In the genomic region with DNA sequence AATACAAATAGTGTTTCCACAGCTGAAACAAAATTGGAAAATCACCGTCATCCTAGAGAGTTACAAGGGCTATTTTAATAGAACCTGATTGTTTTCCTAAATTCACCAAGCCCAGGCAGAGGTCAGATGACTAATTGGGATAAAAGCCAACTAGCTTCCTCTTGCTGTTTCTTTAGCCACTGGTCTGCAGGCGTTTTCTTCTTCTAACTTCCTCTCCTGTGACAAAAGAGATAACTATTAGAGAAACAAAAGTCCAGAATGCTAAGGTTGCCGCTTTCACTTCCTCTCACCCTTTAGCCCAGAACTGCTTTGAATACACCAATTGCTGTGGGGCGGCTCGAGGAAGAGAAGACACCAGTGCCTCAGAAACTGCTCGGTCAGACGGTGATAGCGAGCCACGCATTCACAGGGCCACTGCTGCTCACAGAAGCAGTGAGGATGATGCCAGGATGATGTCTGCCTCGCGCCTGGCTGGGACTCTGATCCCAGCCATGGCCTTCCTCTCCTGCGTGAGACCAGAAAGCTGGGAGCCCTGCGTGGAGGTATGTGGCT, we compare ENCODE assay signal across 7 cellular contexts. TPM values are rescaled to one million over a fixed set of nuclear protein-coding genes. Genes with fewer than 3 reads are reported as not detected.
DNase-seq lines count a peak whose midpoint lies in the region; ATAC-seq, FAIRE-seq and TF ChIP-seq lines count a peak whose summit lies in the region.

Gene TLR4, plus strand, starts transcription at position 380 of the 552 bp plus-strand sequence. Its CDS starts 70 bp downstream, at position 450.

- H3K79me2 ChIP-seq in OCI-LY7 (ENCODE audit: insufficient read depth, low read depth, low read length), result peaks cover 16% of the 10 kb centered on the region; the same call in 1 of the 2 replicates
- H3K79me2 ChIP-seq in H1 (ENCODE audit: control insufficient read depth in 1 of 2, insufficient read depth in 2 of 2, low read length in 2 of 2), result no peaks in the 10 kb centered on the region

- no peak within 1 kb of the TSS for H2AK5ac ChIP-seq in H1 (ENCODE audit: low read depth, low read length)

- H2BK120ac ChIP-seq in H1 (replicated peaks; ENCODE audit: low read depth, low read length), result no peak within 1 kb of the TSS

- no peak for FAIRE-seq in H1 (lab: Jason Lieb, UNC)

- no peak for TF ChIP-seq RAD21 in H1 (IDR thresholded peaks at IDR 0.05 in 1 of 2, conservative IDR thresholded peaks at IDR 0.05 in 1 of 2; ENCODE audit: low read depth in 2 of 2, low read length in 2 of 2)

- H2BK15ac ChIP-seq in H1 (ENCODE audit: low read length), result no peak within 1 kb of the TSS

- POLR2A ChIA-PET in OCI-LY7 (lab: Charles Lee) (interaction anchor here (0.7 to 3.8 kb wide), 8 partner anchors 9 to 765 kb away, joined by 3 to 16 read pairs (median 4); no protein-coding TSS in a partner anchor), H1 (lab: Charles Lee; ENCODE audit: partially characterized antibody) (no interaction called here)

- TF ChIP-seq CTCF in OCI-LY7 (conservative IDR thresholded peaks at IDR 0.05; ENCODE audit: low read length) (no peak), H1 (IDR thresholded peaks at IDR 0.05; ENCODE audit: control extremely low read depth in 1 of 3, insufficient read depth in 1 of 3, low read depth in 1 of 3, low read length in 3 of 3) (no peak), transverse colon (IDR thresholded peaks at IDR 0.05) (no peak), WERI-Rb-1 (IDR thresholded peaks at IDR 0.05; ENCODE audit: low read depth, low read length) (no peak)

- H3K9me3 ChIP-seq in OCI-LY7 (ENCODE audit: low read length), result peaks cover 10% of the 10 kb centered on the region; the same call in 1 of the 2 replicates
- no peaks in the 10 kb centered on the region for H3K9me3 ChIP-seq in H1 (ENCODE audit: insufficient read depth in 2 of 2, low read depth in 1 of 2, low read length in 1 of 2)
- no peaks in the 10 kb centered on the region for H3K9me3 ChIP-seq in mononuclear cell (ENCODE audit: low read depth, low read length)
- no peaks in the 10 kb centered on the region for H3K9me3 ChIP-seq in transverse colon
- no peaks in the 10 kb centered on the region for H3K9me3 ChIP-seq in WERI-Rb-1 (ENCODE audit: severe bottlenecking)

- peaks cover 6% of the 10 kb centered on the region for H3K36me3 ChIP-seq in OCI-LY7 (ENCODE audit: insufficient read depth, low read length)
- H3K36me3 ChIP-seq in H1 (ENCODE audit: control insufficient read depth in 2 of 4, insufficient read depth in 4 of 4, low read length in 3 of 4), result no peaks in the 10 kb centered on the region
- no peaks in the 10 kb centered on the region for H3K36me3 ChIP-seq in transverse colon
- no peaks in the 10 kb centered on the region for H3K36me3 ChIP-seq in WERI-Rb-1

- H3K4me3 ChIP-seq in OCI-LY7 (ENCODE audit: low read depth, low read length, poor library complexity, severe bottlenecking) (peak within 1 kb of the TSS; percentile 74), H1 (ENCODE audit: extremely low read depth in 1 of 4, insufficient read depth in 2 of 4, low read depth in 3 of 4, low read length in 4 of 4) (no peak within 1 kb of the TSS), mononuclear cell (ENCODE audit: low read length) (peak within 1 kb of the TSS; percentile 62), transverse colon (peak within 1 kb of the TSS in 3 of 4 donors; percentile 25 to 47 (median 28)), WERI-Rb-1 (ENCODE audit: low read depth, low read length) (no peak within 1 kb of the TSS)

- CTCF ChIA-PET in OCI-LY7 (lab: Charles Lee; ENCODE audit: unreplicated experiment) (no interaction called here), H1 (lab: Charles Lee; ENCODE audit: partially characterized antibody) (interaction anchor here (0.8 kb wide), 1 partner anchor 10 kb away, joined by 3 read pairs; no protein-coding TSS in a partner anchor)

- BruUV-seq in OCI-LY7 (replicated peaks; lab: Mats Ljungman, UMichigan), result no TSS peak

- ATAC-seq in GM18873 (IDR thresholded peaks at IDR 0.05; ENCODE audit: low FRiP score, unreplicated experiment), result peak; percentile 98
- peak; percentile 100 for ATAC-seq in HG02938 (IDR thresholded peaks at IDR 0.05; ENCODE audit: unreplicated experiment)

- H3K9ac ChIP-seq in H1 (replicated peaks in 1 of 4; ENCODE audit: extremely low read depth in 1 of 4, low read depth in 3 of 4, low read length in 3 of 4), result no peak within 1 kb of the TSS

- peak within 1 kb of the TSS; percentile 97 for H3K4me2 ChIP-seq in OCI-LY7 (ENCODE audit: low read length)
- no peak within 1 kb of the TSS for H3K4me2 ChIP-seq in H1 (ENCODE audit: insufficient read depth in 1 of 2, low read depth in 2 of 2, low read length in 2 of 2)

- H4K8ac ChIP-seq in H1 (ENCODE audit: extremely low read depth, insufficient read depth, low read length), result no peak within 1 kb of the TSS

- no peaks in the 10 kb centered on the region for H3K79me1 ChIP-seq in H1 (ENCODE audit: low read depth, low read length)

- TF ChIP-seq EP300 in H1 (IDR thresholded peaks at IDR 0.05; ENCODE audit: borderline replicate concordance in 1 of 2, low read depth in 2 of 2, low read length in 2 of 2) (no peak), transverse colon (IDR thresholded peaks at IDR 0.05; ENCODE audit: low read depth) (no peak)

- no peak for TF ChIP-seq POLR2A in H1 (IDR thresholded peaks at IDR 0.05; ENCODE audit: control extremely low read depth in 1 of 2, low read depth in 2 of 2, low read length in 2 of 2)
- TF ChIP-seq POLR2A in transverse colon (IDR thresholded peaks at IDR 0.05), result peak; percentile 78

- H3K23me2 ChIP-seq in H1 (ENCODE audit: low read depth, low read length), result no peaks in the 10 kb centered on the region; the same call in 1 of the 2 replicates

- H3K4me1 ChIP-seq in OCI-LY7 (ENCODE audit: insufficient read depth, low read length, poor library complexity, severe bottlenecking) (peaks cover 37% of the 10 kb centered on the region), H1 (replicated peaks in 1 of 4; ENCODE audit: control insufficient read depth in 3 of 4, insufficient read depth in 4 of 4, low read length in 3 of 4) (peaks cover 0 to 3% (median 0%) of the 10 kb centered on the region in 4 experiments; a peak in 2 of 7 replicates), mononuclear cell (ENCODE audit: insufficient read depth, low read length) (peaks cover 29% of the 10 kb centered on the region), transverse colon (peaks cover 0 to 19% (median 8%) of the 10 kb centered on the region in 4 donors)

- no peak within 1 kb of the TSS for H3K23ac ChIP-seq in H1 (ENCODE audit: insufficient read length)

- intact Hi-C loops in OCI-LY7 (cut with micrococcal nuclease; ENCODE audit: unreplicated experiment) (loop anchor here (5.0 kb wide), 2 partner anchors 57 to 233 kb away; no protein-coding TSS in a partner anchor), transverse colon (cut with DNase I; ENCODE audit: low total_unique reads) (no loop called here)

- H4K5ac ChIP-seq in H1 (ENCODE audit: insufficient read length, low read depth, low read length), result no peak within 1 kb of the TSS

- no peak within 1 kb of the TSS for H3K4ac ChIP-seq in H1 (replicated peaks; ENCODE audit: insufficient read length, low read depth, low read length)

- no peak within 1 kb of the TSS for H3K56ac ChIP-seq in H1 (replicated peaks; ENCODE audit: insufficient read length, low read depth, low read length)

- no peak within 1 kb of the TSS for H2BK20ac ChIP-seq in H1 (ENCODE audit: low read length)

- WGBS in H1 (ENCODE audit: extremely low coverage in 1 of 2, insufficient coverage in 1 of 2, insufficient read length in 1 of 2, insufficient replicate concordance in 2 of 2, low coverage in 1 of 2, low lambda C conversion rate in 2 of 2, missing lambda C conversion rate in 1 of 2), 2 experiments, result 89% methylated on average over 11 of the region's 13 CpGs; no CpG with 5 or more reads in 1 of the 2 experiments
- WGBS in transverse colon (ENCODE audit: low coverage in 1 of 2), 2 donors, result 7 to 11% methylated on average over 3 to 13 of the region's 13 CpGs

- H4K20me1 ChIP-seq in OCI-LY7 (ENCODE audit: insufficient read depth, low read length), result no peaks in the 10 kb centered on the region
- H4K20me1 ChIP-seq in H1 (replicated peaks in 1 of 2; ENCODE audit: control insufficient read depth in 1 of 2, insufficient read depth in 2 of 2, low read length in 2 of 2), result no peaks in the 10 kb centered on the region

- H3K9me2 ChIP-seq in OCI-LY7 (ENCODE audit: insufficient read depth, low read length), result no peaks in the 10 kb centered on the region

- in situ Hi-C loops in transverse colon (cut with MboI; ENCODE audit: low pct_ligation_motif_present in 1 of 4, low pct_unique_long_range_greater_than_20kb in 1 of 4, low sequenced_read_pairs in 3 of 4), result no loop called here

- H3K14ac ChIP-seq in H1 (ENCODE audit: insufficient read length), result no peak within 1 kb of the TSS

- no peak within 1 kb of the TSS for H4K91ac ChIP-seq in H1 (replicated peaks; ENCODE audit: insufficient read length, low read length)

- H3K27me3 ChIP-seq in H1 (replicated peaks in 1 of 4; ENCODE audit: control insufficient read depth in 3 of 4, extremely low read depth in 1 of 4, insufficient read depth in 3 of 4, low read length in 3 of 4) (no peaks in the 10 kb centered on the region), mononuclear cell (ENCODE audit: insufficient read depth, low read length) (no peaks in the 10 kb centered on the region), transverse colon (no peaks in the 10 kb centered on the region), WERI-Rb-1 (ENCODE audit: insufficient read depth, low read depth, severe bottlenecking) (no peaks in the 10 kb centered on the region)

- H3K27ac ChIP-seq in OCI-LY7 (ENCODE audit: low read depth, low read length, poor library complexity, severe bottlenecking) (peak within 1 kb of the TSS; percentile 82), H1 (ENCODE audit: low read depth, low read length) (no peak within 1 kb of the TSS), transverse colon (peak within 1 kb of the TSS; percentile 77 to 85 (median 80)), WERI-Rb-1 (no peak within 1 kb of the TSS)

- no peak within 1 kb of the TSS for H2BK12ac ChIP-seq in H1 (ENCODE audit: low read depth, low read length)

- H3K18ac ChIP-seq in H1 (ENCODE audit: extremely low read depth, low read length), result no peak within 1 kb of the TSS

- H2BK5ac ChIP-seq in H1 (ENCODE audit: low read depth, low read length), result no peak within 1 kb of the TSS

- H2AFZ ChIP-seq in OCI-LY7 (ENCODE audit: low read length) (peak within 1 kb of the TSS; percentile 95), H1 (ENCODE audit: low read length) (peak within 1 kb of the TSS; percentile 79)

- DNase-seq in OCI-LY7 (ENCODE audit: low spot score), result peak; percentile 90
- no peak for DNase-seq in H1 (ENCODE audit: low read depth in 1 of 2, low spot score in 2 of 2)
- peak; percentile 71 for DNase-seq in transverse colon
- no peak for DNase-seq in WERI-Rb-1

RNA-seq across cellular contexts. Expression of gene TLR4, which starts in this region (rescaled TPM):
- 4.0 and 4.4 TPM in 2 replicates for total RNA-seq in OCI-LY7 (2014; rRNA removed; shearing (Covaris generic))
- total RNA-seq in OCI-LY7 (2022) (10.0 and 10.4 TPM in 2 replicates), mononuclear cell (59.9 TPM), transverse colon (10 to 100 TPM in 1 of 4 donors, 1 to 10 TPM in 3; 2.2 to 12.4 (median 6.5) TPM)
- total RNA-seq in H1 (2021; fragmentation: NEBNext Ultra II Directional; extraction: Animal tissue kit (Norgen Biotek cat#: 25700)), result 0.17 and 0.19 TPM in 2 replicates
- under 0.01 and 0.02 TPM in 2 replicates for polyA plus RNA-seq in H1 (2011; rRNA removed)
- not detected for polyA plus RNA-seq in H1 (2011; cell fraction: cytosol; rRNA removed)
- not detected for polyA plus RNA-seq in H1 (2011; cell fraction: nucleus; rRNA removed)
- polyA plus RNA-seq in H1 (2012, experiment 1 of 2), result 0.04 to 0.14 TPM in 2 of 4 replicates, not detected in the others
- 0.04 TPM for polyA plus RNA-seq in H1 (2012, experiment 2 of 2)
- 0.22 TPM for polyA plus RNA-seq in H1 (2013, experiment 1 of 2)
- 0.24 TPM for polyA plus RNA-seq in H1 (2013, experiment 2 of 2)
- 0.07 and 0.09 TPM in 2 replicates for polyA minus RNA-seq in H1 (2011; rRNA and poly(A)+ RNA removed)
- not detected for polyA minus RNA-seq in H1 (2011; cell fraction: cytosol; rRNA and poly(A)+ RNA removed)
- 0.70 TPM for polyA minus RNA-seq in H1 (2011; cell fraction: nucleus; rRNA and poly(A)+ RNA removed)

Comparison
In these comparisons a context has a peak if more than half of its experiments do, and no peak if none do; other contexts are left out.
1. DNase-seq: peak in OCI-LY7 (single experiment) and transverse colon (single experiment); none in H1 (0 of 2) and WERI-Rb-1 (single experiment).
2. H3K27ac ChIP-seq: peak in OCI-LY7 (single experiment) and transverse colon (4 of 4); none in H1 (single experiment) and WERI-Rb-1 (single experiment).
3. H3K4me3 ChIP-seq: peak in OCI-LY7 (single experiment), mononuclear cell (single experiment) and transverse colon (3 of 4); none in H1 (0 of 4) and WERI-Rb-1 (single experiment).